In the genomic region with DNA sequence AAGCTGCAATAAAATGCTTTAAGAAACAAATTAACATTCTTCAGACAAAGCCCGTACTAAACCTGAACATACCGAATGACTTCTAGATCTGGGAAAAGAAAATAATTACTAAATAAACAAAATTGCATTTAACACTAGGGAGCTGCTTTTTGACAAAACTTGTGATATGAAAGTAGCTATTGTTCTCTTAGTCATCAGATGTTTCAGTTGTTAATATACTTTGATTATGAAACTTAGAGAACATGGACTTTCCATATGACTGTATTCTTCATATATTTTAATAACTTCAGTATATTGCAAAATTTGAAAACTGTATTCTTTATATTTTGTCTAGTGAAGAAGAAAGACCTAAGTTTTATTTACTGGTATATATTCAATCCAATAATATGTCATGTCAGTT, we compare ENCODE assay signal across 35 cellular contexts.
"Had no signal": no experiment of that assay in that cellular context is flagged by ENCODE, and none has a peak within 500 bp of the region (broad histone marks: within the 10 kb centered on the region; RNA-seq: fewer than 3 reads in every experiment).

No MANE protein-coding gene starts in this region.

- H3K36me3 ChIP-seq: MG63 had no signal

- H3K27me3 ChIP-seq: MG63 had no signal

- H3K4me3 ChIP-seq: MG63 had no signal

- H3K9me3 ChIP-seq: MG63 had no signal

- DNase-seq: Karpas-422, Kasumi-1, MG63, MM.1S, MV-4-11, NCI-H1048, NCI-H1092, NCI-H1092 treated with DMSO at 0.1 percent for 48 hours, NCI-H1105, NCI-H1105 treated with DMSO at 0.1 percent for 48 hours, NCI-H1417, NCI-H1417 treated with DMSO at 0.1 percent for 48 hours, NCI-H1436, NCI-H1436 treated with DMSO at 0.1 percent for 48 hours, NCI-H146, NCI-H1694, NCI-H1694 treated with DMSO at 0.1 percent for 48 hours, NCI-H187, NCI-H187 treated with DMSO at 0.1 percent for 48 hours, NCI-H1930, NCI-H2029, NCI-H2029 treated with DMSO at 0.1 percent for 48 hours, NCI-H2081, NCI-H2081 treated with DMSO at 0.1 percent for 48 hours, NCI-H2107, NCI-H2171, NCI-H2171 treated with DMSO at 0.1 percent for 48 hours, NCI-H2227 treated with DMSO at 0.1 percent for 48 hours, NCI-H226, NCI-H345, NCI-H446, NCI-H446 treated with DMSO at 0.1 percent for 48 hours, NCI-H510A, NCI-H510A treated with DMSO at 0.1 percent for 48 hours, NCI-H524 had no signal
